In genomic region chr6:106147476-106147875, GRCh38 we compare ENCODE assay signal across 27 cellular contexts.
"Had no signal": no experiment of that assay in that cellular context is flagged by ENCODE, and none has a peak within 500 bp of the region (broad histone marks: within the 10 kb centered on the region; RNA-seq: fewer than 3 reads in every experiment).

No MANE protein-coding gene starts in this region.

- H3K4me3 ChIP-seq: body of pancreas, coronary artery, dorsolateral prefrontal cortex, gastroesophageal sphincter, stomach, thyroid gland, upper lobe of right lung had no signal

- H3K36me3 Mint-ChIP-seq: mesothelial cell of epicardium, naive B cell had no signal

- ATAC-seq: activated CD4-positive, alpha-beta T cell treated with anti-CD3 and anti-CD28 coated beads for 36 hours; activated CD8-positive, alpha-beta T cell treated with anti-CD3 and anti-CD28 coated beads, Interleukin-2, amount 10 ng/mL, durations not matched to agents 7 days and 5 days; body of pancreas; gastroesophageal sphincter; left colon; right cardiac atrium; upper lobe of right lung had no signal

- H3K4me3 Mint-ChIP-seq: activated CD4-positive, alpha-beta T cell treated with anti-CD3 and anti-CD28 coated beads for 36 hours; activated CD8-positive, alpha-beta T cell treated with anti-CD3 and anti-CD28 coated beads, Interleukin-2, amount 10 ng/mL, durations not matched to agents 7 days and 5 days; activated naive CD8-positive, alpha-beta T cell; mesothelial cell of epicardium; naive B cell; stimulated activated naive B cell treated with anti-CD40 and anti-IgM and Interleukin-4, amounts not matched to agents 10 μg/mL and 1 μg/mL and 100 μg/mL, for 72 hours; T-helper 2 cell treated with Interferon-gamma antibody and Interleukin-4, amounts not matched to agents 5 μg/mL and 100 μg/mL, for 36 hours had no signal

- H3K9me3 ChIP-seq: body of pancreas, gastroesophageal sphincter, stomach, thyroid gland, upper lobe of right lung had no signal

- H3K27ac ChIP-seq: body of pancreas, coronary artery, dorsolateral prefrontal cortex, gastroesophageal sphincter, stomach, thyroid gland, upper lobe of right lung had no signal

- H3K27ac Mint-ChIP-seq: activated CD4-positive, alpha-beta T cell treated with anti-CD3 and anti-CD28 coated beads for 36 hours; activated naive CD8-positive, alpha-beta T cell; mesothelial cell of epicardium; naive B cell; stimulated activated naive B cell treated with anti-CD40 and anti-IgM and Interleukin-4, amounts not matched to agents 10 μg/mL and 1 μg/mL and 100 μg/mL, for 72 hours; T-helper 2 cell treated with Interferon-gamma antibody and Interleukin-4, amounts not matched to agents 5 μg/mL and 100 μg/mL, for 36 hours had no signal

- DNase-seq: activated CD4-positive, alpha-beta T cell treated with anti-CD3 and anti-CD28 coated beads for 36 hours; activated CD4-positive, CD25-positive, alpha-beta regulatory T cell; activated CD8-positive, alpha-beta T cell treated with anti-CD3 and anti-CD28 coated beads, Interleukin-2, amount 10 ng/mL, durations not matched to agents 7 days and 5 days; activated effector memory CD4-positive, alpha-beta T cell treated with Interleukin-2 at 50 U/mL for 16 hours; activated naive CD4-positive, alpha-beta T cell treated with Interleukin-2 at 50 U/mL for 16 hours; anterior cingulate cortex; body of pancreas; cerebellar nuclear complex; dorsolateral prefrontal cortex; effector memory CD4-positive, alpha-beta T cell; hippocampal formation; left colon; naive B cell; nucleus accumbens; right cardiac atrium; stimulated activated CD4-positive, alpha-beta T cell treated with anti-CD3 and anti-CD28 coated beads, Interleukin-15, amount 100 ng/mL, for 24 hours; stimulated activated CD4-positive, alpha-beta T cell treated with anti-CD3 and anti-CD28 coated beads, Interleukin-2, amount 100 ng/mL, for 24 hours; stimulated activated naive B cell treated with anti-CD40 and anti-IgM and Interleukin-4, amounts not matched to agents 10 μg/mL and 1 μg/mL and 100 μg/mL, for 72 hours; stomach; thyroid gland; upper lobe of right lung had no signal

- H3K27me3 Mint-ChIP-seq: naive B cell; stimulated activated naive B cell treated with anti-CD40 and anti-IgM and Interleukin-4, amounts not matched to agents 10 μg/mL and 1 μg/mL and 100 μg/mL, for 72 hours had no signal

- H3K36me3 ChIP-seq: gastroesophageal sphincter, stomach, thyroid gland, upper lobe of right lung had no signal

- H3K9me3 Mint-ChIP-seq: mesothelial cell of epicardium, naive B cell had no signal

- FAIRE-seq: keratinocyte had no signal

- H3K4me1 ChIP-seq: body of pancreas, gastroesophageal sphincter, stomach, upper lobe of right lung had no signal

- H3K27me3 ChIP-seq: body of pancreas, gastroesophageal sphincter, stomach, thyroid gland, upper lobe of right lung had no signal
